11 cellular contexts compared by ENCODE assay signal in genomic region chr11:57432714-57433163, GRCh38. TPM values are rescaled to one million over a fixed set of nuclear protein-coding genes. Genes with fewer than 3 reads are reported as not detected.
A peak's percentile ranks its signal among the peaks of the same experiment; 100 is the strongest.
DNase-seq lines count a peak whose midpoint lies in the region; ATAC-seq, FAIRE-seq and TF ChIP-seq lines count a peak whose summit lies in the region.
"Had no signal": no experiment of that assay in that cellular context is flagged by ENCODE, and none has a peak within 500 bp of the region (broad histone marks: within the 10 kb centered on the region; RNA-seq: fewer than 3 reads in every experiment).

No MANE protein-coding gene starts in this region.

- no peaks in the 10 kb centered on the region for H3K79me2 ChIP-seq in PC-3 (ENCODE audit: low read length)

- H3K4me1 ChIP-seq in PC-3 (ENCODE audit: insufficient read depth, low read length) (peaks cover 39% of the 10 kb centered on the region), testis (peaks cover 5% of the 10 kb centered on the region)

- FAIRE-seq in GM12892 (lab: Jason Lieb, UNC) = no peak

- ATAC-seq in PC-3 = peak; percentile 64; the same call in 1 of the 2 replicates
- ATAC-seq in HG03565 (IDR thresholded peaks at IDR 0.05; ENCODE audit: unreplicated experiment) = no peak

- H3K4me2 ChIP-seq in PC-3 (ENCODE audit: low read length) = peak overlapping the region; percentile 23; the same call in 1 of the 2 replicates

- H3K27me3 ChIP-seq in PC-3 (ENCODE audit: low read length) (no peaks in the 10 kb centered on the region), testis (no peaks in the 10 kb centered on the region)

- H3K9me3 ChIP-seq in PC-3 (ENCODE audit: low read length) (no peaks in the 10 kb centered on the region), testis (no peaks in the 10 kb centered on the region)

- DNase-seq in activated T-cell treated with anti-CD3 and anti-CD28 coated beads, Interleukin-2, amount 50 U/mL, for 48 hours = peak; percentile 43 to 54
- no peak for DNase-seq in activated T-cell treated with anti-CD3 and anti-CD28 coated beads, Interleukin-2, amount 50 U/mL, for 1 hour
- DNase-seq in PC-3 (peak; percentile 66), epithelial cell of esophagus (ENCODE audit: low read depth) (peak; percentile 59), testis (peak; percentile 18), GM12892 (ENCODE audit: insufficient read length) (no peak), RKO (ENCODE audit: low spot score) (no peak)
- DNase-seq: effector memory CD4-positive, alpha-beta T cell; SW 1271 had no signal

- POLR2A ChIA-PET in PC-3 (lab: Charles Lee; ENCODE audit: unreplicated experiment) = no interaction called here

- peak overlapping the region; percentile 7; the same call in 1 of the 2 replicates for H2AFZ ChIP-seq in PC-3 (ENCODE audit: low read length)

- intact Hi-C loops in PC-3 (cut with micrococcal nuclease) = no loop called here
- intact Hi-C loops in testis (cut with DNase I; ENCODE audit: low total_unique reads) = no loop called here

- H3K4me3 ChIP-seq in PC-3 (ENCODE audit: low read length) (no peak overlapping the region), epithelial cell of esophagus (ENCODE audit: low read length) (no peak overlapping the region), testis (no peak overlapping the region)

- BruUV-seq in PC-3 (replicated peaks; lab: Mats Ljungman, UMichigan) = no TSS peak

- CTCF ChIA-PET in PC-3 (lab: Charles Lee) = no interaction called here

- H3K27ac ChIP-seq in PC-3 (ENCODE audit: low read length) (peak overlapping the region; percentile 70), testis (no peak overlapping the region)

- H4K20me1 ChIP-seq in PC-3 (ENCODE audit: low read length) = no peaks in the 10 kb centered on the region

- no peak for TF ChIP-seq POLR2A in testis (IDR thresholded peaks at IDR 0.05)
- TF ChIP-seq POLR2A in GM12892 (IDR thresholded peaks at IDR 0.05; ENCODE audit: low read depth, low read length) = no peak

- no peak for TF ChIP-seq CTCF in PC-3 (conservative IDR thresholded peaks at IDR 0.05; ENCODE audit: low read depth, low read length)
- no peak for TF ChIP-seq CTCF in epithelial cell of esophagus (IDR thresholded peaks at IDR 0.05; ENCODE audit: insufficient read depth, low read depth, low read length, missing control alignments)
- no peak for TF ChIP-seq CTCF in testis (IDR thresholded peaks at IDR 0.05)

- H3K9me2 ChIP-seq in PC-3 (replicated peaks; ENCODE audit: low read length) = no peaks in the 10 kb centered on the region

- no peak overlapping the region for H3K9ac ChIP-seq in PC-3 (ENCODE audit: low read length)

- H3K36me3 ChIP-seq in PC-3 (ENCODE audit: low read depth, low read length) (no peaks in the 10 kb centered on the region), testis (ENCODE audit: low read depth, missing control alignments) (no peaks in the 10 kb centered on the region)

- WGBS in testis, 2 donors = 77 to 88% methylated on average over 7 of the region's 7 CpGs

- H3F3A ChIP-seq in PC-3 (ENCODE audit: low read length, unreplicated experiment) = peaks cover 3% of the 10 kb centered on the region

RNA-seq across cellular contexts. Expression of gene SLC43A3, which starts 5.8 kb away (rescaled TPM):
- total RNA-seq in PC-3 (2014; rRNA removed) (31.3 and 35.0 TPM in 2 replicates), testis (10 to 100 TPM; 13.8 to 20.8 TPM)
- polyA plus RNA-seq in testis (ENCODE audit: insufficient read depth, low read depth, low replicate concordance) = 13.9 TPM
- polyA plus RNA-seq in GM12892 (2012; ENCODE audit: missing spikeins) = 99.6 TPM

RNA-seq across cellular contexts. Expression of gene RTN4RL2, which starts 27.6 kb away (rescaled TPM):
- total RNA-seq in PC-3 (2014; rRNA removed) (3.5 and 6.5 TPM in 2 replicates), testis (1 to 10 TPM; 2.3 to 2.5 TPM)
- polyA plus RNA-seq in testis (ENCODE audit: insufficient read depth, low read depth, low replicate concordance) = 3.2 TPM
- polyA plus RNA-seq in GM12892 (2012; ENCODE audit: missing spikeins) = not detected

RNA-seq across cellular contexts. Expression of gene PRG2, which starts 42.3 kb away (rescaled TPM):
- not detected in 2 replicates for total RNA-seq in PC-3 (2014; rRNA removed)
- total RNA-seq in testis = not detected
- not detected for polyA plus RNA-seq in testis (ENCODE audit: insufficient read depth, low read depth, low replicate concordance)
- polyA plus RNA-seq in GM12892 (2012; ENCODE audit: missing spikeins) = 0.70 TPM
- total RNA-seq: osteocyte had no signal

RNA-seq across cellular contexts. Expression of gene PRG3, which starts 51.8 kb away (rescaled TPM):
- total RNA-seq in PC-3 (2014; rRNA removed) = not detected in 2 replicates
- not detected for total RNA-seq in testis
- polyA plus RNA-seq in testis (ENCODE audit: insufficient read depth, low read depth, low replicate concordance) = not detected
- not detected for polyA plus RNA-seq in GM12892 (2012; ENCODE audit: missing spikeins)
- total RNA-seq: osteocyte had no signal

Comparison
In these comparisons a context has a peak if more than half of its experiments do, and no peak if none do; other contexts are left out.
1. DNase-seq: peak in activated T-cell treated with anti-CD3 and anti-CD28 coated beads, Interleukin-2, amount 50 U/mL, for 48 hours (2 of 2), PC-3 (single experiment), epithelial cell of esophagus (single experiment) and testis (single experiment); none in activated T-cell treated with anti-CD3 and anti-CD28 coated beads, Interleukin-2, amount 50 U/mL, for 1 hour (single experiment), GM12892 (single experiment) and RKO (single experiment).